In genomic region chr17:47324224-47325020, GRCh38 we compare ENCODE assay signal across 8 cellular contexts. TPM values are rescaled to one million over a fixed set of nuclear protein-coding genes. Genes with fewer than 3 reads are reported as not detected.
DNase-seq lines count a peak whose midpoint lies in the region; ATAC-seq, FAIRE-seq and TF ChIP-seq lines count a peak whose summit lies in the region.

No MANE protein-coding gene starts in this region.

- peaks cover 3% of the 10 kb centered on the region for H3K9me3 ChIP-seq in DND-41 (ENCODE audit: insufficient read depth, low read length, severe bottlenecking)
- no peaks in the 10 kb centered on the region for H3K9me3 ChIP-seq in iPS DF 6.9 (ENCODE audit: control insufficient read depth, insufficient read depth, low read length)
- H3K9me3 ChIP-seq in skeletal muscle satellite cell (replicated peaks; ENCODE audit: low read length): no peaks in the 10 kb centered on the region

- WGBS in iPS DF 6.9 (ENCODE audit: insufficient coverage, insufficient read length): no CpG with 5 or more reads among the region's 28 CpGs

- H3K79me2 ChIP-seq in DND-41 (ENCODE audit: insufficient read depth, low read length): no peaks in the 10 kb centered on the region

- TF ChIP-seq CTCF in DND-41 (IDR thresholded peaks at IDR 0.05; ENCODE audit: borderline replicate concordance, extremely low read depth, low read length, poor library complexity, severe bottlenecking): no peak

- H3K4me1 ChIP-seq in DND-41 (ENCODE audit: insufficient read depth, low read length) (peaks cover 16% of the 10 kb centered on the region), iPS DF 6.9 (ENCODE audit: control insufficient read depth, insufficient read depth, low read length) (peaks cover 3% of the 10 kb centered on the region; the same call in 1 of the 2 replicates), skeletal muscle satellite cell (ENCODE audit: control insufficient read depth, insufficient read depth, low read length) (peaks cover 9% of the 10 kb centered on the region)

- H3K4me2 ChIP-seq in DND-41 (ENCODE audit: insufficient read depth, low read length) (peak overlapping the region; percentile 75), skeletal muscle satellite cell (ENCODE audit: low read length) (peak overlapping the region; percentile 98)

- H3K36me3 ChIP-seq in DND-41 (ENCODE audit: insufficient read depth, low read length) (no peaks in the 10 kb centered on the region), iPS DF 6.9 (ENCODE audit: control insufficient read depth, insufficient read depth, low read length) (no peaks in the 10 kb centered on the region), skeletal muscle satellite cell (ENCODE audit: insufficient read depth, low read length) (no peaks in the 10 kb centered on the region)

- FAIRE-seq in frontal cortex (lab: Jason Lieb, UNC): no peak

- H3K9ac ChIP-seq in DND-41 (ENCODE audit: low read depth, low read length): peak overlapping the region; percentile 66
- H3K9ac ChIP-seq in skeletal muscle satellite cell (ENCODE audit: low read depth, low read length): peak overlapping the region; percentile 84

- H2AFZ ChIP-seq in DND-41 (ENCODE audit: low read depth, low read length): peak overlapping the region; percentile 69

- H3K4me3 ChIP-seq in DND-41 (ENCODE audit: low read depth in 1 of 2, low read length in 2 of 2) (peak overlapping the region; percentile 5 to 65; a peak in 3 of 4 replicates), iPS DF 6.9 (ENCODE audit: low read length) (peak overlapping the region; percentile 65; the same call in 1 of the 2 replicates), skeletal muscle satellite cell (ENCODE audit: low read length) (peak overlapping the region; percentile 81)

- no peaks in the 10 kb centered on the region for H4K20me1 ChIP-seq in DND-41 (ENCODE audit: insufficient read depth, low read length)

- peak overlapping the region; percentile 67 for H3K27ac ChIP-seq in DND-41 (ENCODE audit: low read length)
- no peak overlapping the region for H3K27ac ChIP-seq in iPS DF 6.9 (ENCODE audit: low read length)

- DNase-seq in DND-41 (peak; percentile 72), KBM-7 (peak; percentile 90), SKM-1 (lab: John Stamatoyannopoulos, UW; ENCODE audit: unreplicated experiment) (peak; percentile 76), amniotic epithelial cell (ENCODE audit: low read depth) (peak; percentile 45), iPS DF 6.9 (ENCODE audit: low read depth, low spot score) (no peak), frontal cortex (ENCODE audit: low spot score in 2 of 2) (no peak)

- H3K27me3 ChIP-seq in DND-41 (ENCODE audit: insufficient read depth, low read length, poor library complexity): no peaks in the 10 kb centered on the region
- no peaks in the 10 kb centered on the region; the same call in 1 of the 2 replicates for H3K27me3 ChIP-seq in iPS DF 6.9 (ENCODE audit: control insufficient read depth, insufficient read depth, low read length)
- H3K27me3 ChIP-seq in skeletal muscle satellite cell (ENCODE audit: control insufficient read depth, insufficient read depth, low read length): no peaks in the 10 kb centered on the region

- in situ Hi-C loops in KBM-7 (cut with MboI; ENCODE audit: low pct_unique_long_range_greater_than_20kb, low sequenced_read_pairs): no loop called here

- ATAC-seq in DND-41 (ENCODE audit: insufficient read depth, low read depth) (peak; percentile 74), GM21390 (IDR thresholded peaks at IDR 0.05; ENCODE audit: unreplicated experiment) (peak; percentile 31)

RNA-seq across cellular contexts. Expression of gene EFCAB13, which starts 0.7 kb away (rescaled TPM):
- 1.7 and 4.8 TPM in 2 replicates for total RNA-seq in skeletal muscle satellite cell (2012; rRNA removed)
- total RNA-seq in frontal cortex: 14.3 TPM

Comparison
In these comparisons a context has a peak if more than half of its experiments do, and no peak if none do; other contexts are left out.
1. DNase-seq: peak in DND-41 (single experiment), KBM-7 (single experiment), SKM-1 (single experiment) and amniotic epithelial cell (single experiment); none in iPS DF 6.9 (single experiment) and frontal cortex (0 of 2).
2. Peak in every context shown above with its lines, with median percentiles within 50 percentile points of each other: H3K4me3 ChIP-seq.